ENCODE assay signal across 20 cellular contexts in the genomic region with DNA sequence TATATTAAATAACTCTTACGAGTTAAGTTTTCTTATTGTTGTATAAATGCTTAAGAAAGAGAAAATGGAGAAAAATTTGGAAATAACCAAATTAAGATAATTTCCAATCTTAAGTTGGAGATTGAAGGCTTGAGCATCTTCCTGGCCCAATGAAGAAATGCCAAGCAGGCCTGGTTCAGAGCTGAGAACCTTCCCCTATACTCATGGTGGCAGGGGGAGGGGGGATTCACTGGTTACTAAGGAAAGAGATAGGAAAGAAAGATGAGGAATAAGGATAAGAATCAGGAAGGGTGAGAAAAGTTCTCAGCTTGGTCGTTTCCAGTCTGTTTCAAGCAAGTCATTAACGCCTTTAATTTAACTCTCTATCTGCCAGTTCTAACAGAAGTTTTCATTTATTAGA.
"Had no signal": no experiment of that assay in that cellular context is flagged by ENCODE, and none has a peak within 500 bp of the region (broad histone marks: within the 10 kb centered on the region; RNA-seq: fewer than 3 reads in every experiment).

No MANE protein-coding gene starts in this region.

- H3K4me2 ChIP-seq: SK-N-SH had no signal

- H3K9ac ChIP-seq: SK-N-SH had no signal

- H3K9me3 ChIP-seq: SK-N-SH had no signal

- DNase-seq: KBM-7, NCI-H1092, NCI-H1105 treated with DMSO at 0.1 percent for 48 hours, NCI-H1417 treated with DMSO at 0.1 percent for 48 hours, NCI-H146, NCI-H1694 treated with DMSO at 0.1 percent for 48 hours, NCI-H1930, NCI-H2081, NCI-H2107, NCI-H226, NCI-H446, NCI-H510A, NCI-H524 treated with DMSO at 0.1 percent for 48 hours, NCI-H69, NCI-H774, PC-3, SHP77, SK-N-SH, SW 1271 had no signal

- H3K27ac ChIP-seq: RWPE1 had no signal
